In the genomic region with DNA sequence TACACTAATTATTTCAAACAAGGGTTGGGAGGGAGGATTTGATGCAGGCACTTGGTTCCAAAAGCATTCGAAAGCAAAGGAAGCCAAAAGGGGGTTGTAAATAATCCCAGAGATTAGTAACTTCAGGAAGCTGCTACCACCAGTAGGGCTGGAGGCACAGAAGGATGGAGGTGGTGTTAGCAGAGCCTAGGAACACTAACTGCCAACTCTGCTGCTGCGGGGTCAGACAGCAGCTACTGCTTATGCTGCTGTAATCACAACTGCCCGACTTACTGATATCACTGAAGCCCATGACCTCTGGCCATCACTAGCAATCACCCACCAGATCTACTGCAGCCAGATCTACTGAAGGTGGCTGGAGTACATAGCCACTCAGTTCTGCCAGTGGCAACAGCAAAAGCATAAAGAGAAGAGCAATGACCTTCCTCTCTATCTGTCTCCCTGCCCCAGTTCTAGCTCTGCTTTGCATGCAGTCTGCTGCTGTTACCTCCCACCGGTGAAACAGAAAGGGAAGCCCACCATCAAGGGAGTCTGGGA, we compare ENCODE assay signal across 22 cellular contexts.
DNase-seq lines count a peak whose midpoint lies in the region; ATAC-seq and TF ChIP-seq lines count a peak whose summit lies in the region.
"Had no signal": no experiment of that assay in that cellular context is flagged by ENCODE, and none has a peak within 500 bp of the region (broad histone marks: within the 10 kb centered on the region; RNA-seq: fewer than 3 reads in every experiment).

No MANE protein-coding gene starts in this region.

- H3K27ac Mint-ChIP-seq in nephron progenitor cell (peak overlapping the region; percentile 38), natural killer cell (no peak overlapping the region)
- H3K27ac Mint-ChIP-seq: B cell, CD14-positive monocyte, HFFc6 had no signal

- no peak overlapping the region for H3K4me3 ChIP-seq in right cardiac atrium (ENCODE audit: low read length)
- no peak overlapping the region for H3K4me3 ChIP-seq in tibial artery
- H3K4me3 ChIP-seq: A549, SJSA1 had no signal

- no peaks in the 10 kb centered on the region for H3K36me3 ChIP-seq in tibial artery
- H3K36me3 ChIP-seq: SJSA1 had no signal

- H3K27ac ChIP-seq in right cardiac atrium (ENCODE audit: low read length) (peak overlapping the region; percentile 48), tibial artery (peak overlapping the region; percentile 0 to 40)
- H3K27ac ChIP-seq: A549, HL-60, SJSA1 had no signal

- no peak for TF ChIP-seq CTCF in nephron progenitor cell (IDR thresholded peaks at IDR 0.05)
- TF ChIP-seq CTCF in tibial artery (IDR thresholded peaks at IDR 0.05) = no peak
- no peak for TF ChIP-seq CTCF in natural killer cell (IDR thresholded peaks at IDR 0.05)

- 45% methylated on average over 4 of the region's 4 CpGs for WGBS in right cardiac atrium

- H3K36me3 Mint-ChIP-seq in nephron progenitor cell (ENCODE audit: low read depth) (peaks cover 5% of the 10 kb centered on the region), natural killer cell (no peaks in the 10 kb centered on the region)
- H3K36me3 Mint-ChIP-seq: CD14-positive monocyte had no signal

- H3K4me1 Mint-ChIP-seq in nephron progenitor cell (peaks cover 18% of the 10 kb centered on the region), natural killer cell (no peaks in the 10 kb centered on the region)
- H3K4me1 Mint-ChIP-seq: B cell, CD14-positive monocyte had no signal

- peaks cover 13% of the 10 kb centered on the region for H3K9me3 Mint-ChIP-seq in nephron progenitor cell
- peaks cover 7 to 8% of the 10 kb centered on the region in 2 donors for H3K9me3 Mint-ChIP-seq in natural killer cell

- H3K4me1 ChIP-seq in right cardiac atrium (ENCODE audit: control insufficient read depth, insufficient read depth, low read length) = peaks cover 5% of the 10 kb centered on the region
- H3K4me1 ChIP-seq in tibial artery = peaks cover 0 to 22% (median 4%) of the 10 kb centered on the region in 4 donors
- H3K4me1 ChIP-seq: SJSA1 had no signal

- no peak overlapping the region for H3K4me3 Mint-ChIP-seq in nephron progenitor cell
- H3K4me3 Mint-ChIP-seq in natural killer cell = no peak overlapping the region
- H3K4me3 Mint-ChIP-seq: B cell, CD14-positive monocyte, HFFc6 had no signal

- ATAC-seq in right cardiac atrium (peak in 1 of 2 donors; percentile 36), Right ventricle myocardium inferior (no peak), SK-N-SH treated with all-trans-retinoic acid at 6 μM for 48 hours (peak; percentile 33), natural killer cell (no peak), GM21423 (IDR thresholded peaks at IDR 0.05; ENCODE audit: unreplicated experiment) (no peak)
- ATAC-seq: A549, Panc1 had no signal

- peaks cover 8% of the 10 kb centered on the region for H3K27me3 Mint-ChIP-seq in nephron progenitor cell (ENCODE audit: low read depth, poor library complexity)
- H3K27me3 Mint-ChIP-seq in natural killer cell (ENCODE audit: low read depth in 2 of 2) = peaks cover 15 to 17% of the 10 kb centered on the region in 2 donors

- intact Hi-C loops in right cardiac atrium (cut with DNase I) (no loop called here), Right ventricle myocardium inferior (cut with DNase I) (no loop called here), tibial artery (cut with DNase I; ENCODE audit: low total_unique reads) (loop anchor here (10.0 kb wide), 1 partner anchor 304 kb away; no protein-coding TSS in a partner anchor), natural killer cell (cut with micrococcal nuclease) (no loop called here)

- no peaks in the 10 kb centered on the region for H3K27me3 ChIP-seq in right cardiac atrium (ENCODE audit: control insufficient read depth, insufficient read depth)
- H3K27me3 ChIP-seq in tibial artery = no peaks in the 10 kb centered on the region
- H3K27me3 ChIP-seq: SJSA1 had no signal

- DNase-seq in right cardiac atrium (no peak), Right ventricle myocardium inferior (ENCODE audit: missing footprints) (no peak), nephron progenitor cell (no peak), tibial artery (no peak), natural killer cell (no peak)
- DNase-seq in NK-92 treated with Interleukin-12 subunit alpha and Interleukin-12 subunit beta, amount 100 ng/mL, for 24 hours (lab: John Stamatoyannopoulos, UW) = no peak
- DNase-seq: GDM1, HFFc6, KG1, NCI-H1092, NCI-H1436, NCI-H187 treated with DMSO at 0.1 percent for 48 hours, NCI-H2107, NCI-H69 had no signal

- no peaks in the 10 kb centered on the region for H3K9me3 ChIP-seq in right cardiac atrium (ENCODE audit: control insufficient read depth, low read length)
- no peaks in the 10 kb centered on the region for H3K9me3 ChIP-seq in tibial artery
- H3K9me3 ChIP-seq: SJSA1 had no signal

TF ChIP-seq in SK-N-SH treated with all-trans-retinoic acid at 6 μM for 48 hours, 23 proteins besides CTCF, POLR2A, EP300 and RAD21:
- TF ChIP-seq ZNF70 (CRISPR knock-in tag; IDR thresholded peaks at IDR 0.05) = no peak
- no peak for TF ChIP-seq ZC3H10 (CRISPR knock-in tag; IDR thresholded peaks at IDR 0.05)
- TF ChIP-seq TOX (CRISPR knock-in tag; IDR thresholded peaks at IDR 0.05; ENCODE audit: borderline replicate concordance) = no peak
- TF ChIP-seq ISL1 (CRISPR knock-in tag; IDR thresholded peaks at IDR 0.05) = no peak
TF ChIP-seq in SK-N-SH treated with all-trans-retinoic acid at 6 μM for 48 hours: peak in this region for 0.
